ENCODE assay signal across 8 cellular contexts in the genomic region with DNA sequence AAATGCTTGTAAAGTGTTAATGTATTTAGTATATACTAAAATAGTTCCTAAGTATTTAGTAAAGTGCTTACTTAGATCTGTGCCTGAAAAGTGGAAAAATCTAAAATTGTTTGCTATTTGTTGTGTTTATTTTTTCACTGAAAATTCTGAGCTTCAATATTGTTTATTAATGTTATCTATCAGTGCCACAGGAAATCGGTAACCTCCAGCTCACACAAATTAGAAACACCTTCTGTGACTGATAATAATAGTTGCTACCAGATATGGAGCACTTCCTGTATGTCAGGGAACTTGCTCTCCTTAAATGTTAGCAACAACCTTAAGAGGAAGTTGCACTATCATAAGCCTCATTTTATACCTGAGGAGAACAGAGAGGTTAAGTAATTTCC. TPM values are rescaled to one million over a fixed set of nuclear protein-coding genes. Genes with fewer than 3 reads are reported as not detected.
DNase-seq lines count a peak whose midpoint lies in the region; ATAC-seq and TF ChIP-seq lines count a peak whose summit lies in the region.

No MANE protein-coding gene starts in this region.

- no peak overlapping the region for H3K9ac ChIP-seq in NT2/D1 (ENCODE audit: insufficient read length, low read depth)
- H3K9ac ChIP-seq in neural cell (ENCODE audit: low read length), result no peak overlapping the region

- no peak for DNase-seq in NT2/D1 (ENCODE audit: low read depth, low spot score)
- no peak for DNase-seq in dorsolateral prefrontal cortex
- DNase-seq in effector CD4-positive, alpha-beta T cell, result no peak
- no peak for DNase-seq in COR-L47 (lab: John Stamatoyannopoulos, UW)
- DNase-seq in cerebellum (ENCODE audit: low spot score), result no peak

- H3K4me2 ChIP-seq in neural cell (ENCODE audit: low read length), result no peak overlapping the region

- H3K27ac ChIP-seq in dorsolateral prefrontal cortex (peak overlapping the region; percentile 71 to 99 (median 95)), neural cell (ENCODE audit: low read length) (no peak overlapping the region)

- TF ChIP-seq CTCF in dorsolateral prefrontal cortex (IDR thresholded peaks at IDR 0.05 in 54 of 56, conservative IDR thresholded peaks at IDR 0.05 in 2 of 56; ENCODE audit: low read depth in 1 of 56, partially characterized antibody in 56 of 56) (no peak), neural cell (IDR thresholded peaks at IDR 0.05; ENCODE audit: poor library complexity, severe bottlenecking) (no peak)

- H3F3A ChIP-seq in neural cell (ENCODE audit: insufficient read depth, low read length, poor library complexity, severe bottlenecking), result no peaks in the 10 kb centered on the region

- TF ChIP-seq EP300 in neural cell (conservative IDR thresholded peaks at IDR 0.05; ENCODE audit: poor library complexity, severe bottlenecking), result no peak

- peak; percentile 25 for ATAC-seq in GM18505 (IDR thresholded peaks at IDR 0.05; ENCODE audit: unreplicated experiment)
- peak; percentile 18 for ATAC-seq in HG02571 (IDR thresholded peaks at IDR 0.05; ENCODE audit: unreplicated experiment)

- H3K9me2 ChIP-seq in neural cell (ENCODE audit: insufficient read depth, low read length), result no peaks in the 10 kb centered on the region

- H3K4me3 ChIP-seq in NT2/D1 (ENCODE audit: insufficient read length, low read depth) (peak overlapping the region; percentile 76), dorsolateral prefrontal cortex (peak overlapping the region; percentile 61 to 98 (median 90)), neural cell (ENCODE audit: low read length) (peak overlapping the region; percentile 67)

- no peaks in the 10 kb centered on the region for H3K79me2 ChIP-seq in neural cell (replicated peaks; ENCODE audit: insufficient read depth, low read length)

- peaks cover 11% of the 10 kb centered on the region for H3K36me3 ChIP-seq in NT2/D1 (ENCODE audit: insufficient read depth, insufficient read length, low read length)
- no peaks in the 10 kb centered on the region for H3K36me3 ChIP-seq in neural cell (ENCODE audit: insufficient read depth, low read length)

- H2AFZ ChIP-seq in neural cell (ENCODE audit: low read depth, low read length), result no peak overlapping the region

- no peak for TF ChIP-seq RAD21 in neural cell (conservative IDR thresholded peaks at IDR 0.05)

- H3K9me3 ChIP-seq in NT2/D1 (ENCODE audit: insufficient read depth, low read length), result no peaks in the 10 kb centered on the region
- no peaks in the 10 kb centered on the region for H3K9me3 ChIP-seq in neural cell (ENCODE audit: low read length)

- no peaks in the 10 kb centered on the region for H4K20me1 ChIP-seq in neural cell (ENCODE audit: insufficient read depth)

- TF ChIP-seq POLR2A in GM18505 (IDR thresholded peaks at IDR 0.05; ENCODE audit: borderline replicate concordance, extremely low read depth, insufficient read depth, insufficient read length), result no peak

- intact Hi-C loops in dorsolateral prefrontal cortex (cut with DNase I), result loop anchor here in 1 of 2 donors (5.0 kb wide), 1 partner anchor 46 kb away; a partner anchor contains a TSS

- H3K4me1 ChIP-seq in NT2/D1 (ENCODE audit: insufficient read depth, insufficient read length), result no peaks in the 10 kb centered on the region

- no peaks in the 10 kb centered on the region for H3K27me3 ChIP-seq in NT2/D1 (ENCODE audit: insufficient read depth, insufficient read length)
- H3K27me3 ChIP-seq in dorsolateral prefrontal cortex, result peaks cover 0 to 4% (median 0%) of the 10 kb centered on the region in 45 donors
- peaks cover 16% of the 10 kb centered on the region for H3K27me3 ChIP-seq in neural cell (ENCODE audit: insufficient read depth, low read depth, low read length)

TF ChIP-seq in neural cell, 6 proteins besides CTCF, POLR2A, EP300 and RAD21:
- TF ChIP-seq TAF1 (IDR thresholded peaks at IDR 0.05; ENCODE audit: low read depth) (no peak), EZH2 (IDR thresholded peaks at IDR 0.05; ENCODE audit: borderline replicate concordance, insufficient read depth, low read length, poor library complexity, severe bottlenecking) (no peak), POLR2AphosphoS5 (IDR thresholded peaks at IDR 0.05) (no peak), MXI1 (conservative IDR thresholded peaks at IDR 0.05; ENCODE audit: poor library complexity, severe bottlenecking) (no peak), SMC3 (conservative IDR thresholded peaks at IDR 0.05; ENCODE audit: poor library complexity) (no peak)
- TF ChIP-seq, protein P1, sequence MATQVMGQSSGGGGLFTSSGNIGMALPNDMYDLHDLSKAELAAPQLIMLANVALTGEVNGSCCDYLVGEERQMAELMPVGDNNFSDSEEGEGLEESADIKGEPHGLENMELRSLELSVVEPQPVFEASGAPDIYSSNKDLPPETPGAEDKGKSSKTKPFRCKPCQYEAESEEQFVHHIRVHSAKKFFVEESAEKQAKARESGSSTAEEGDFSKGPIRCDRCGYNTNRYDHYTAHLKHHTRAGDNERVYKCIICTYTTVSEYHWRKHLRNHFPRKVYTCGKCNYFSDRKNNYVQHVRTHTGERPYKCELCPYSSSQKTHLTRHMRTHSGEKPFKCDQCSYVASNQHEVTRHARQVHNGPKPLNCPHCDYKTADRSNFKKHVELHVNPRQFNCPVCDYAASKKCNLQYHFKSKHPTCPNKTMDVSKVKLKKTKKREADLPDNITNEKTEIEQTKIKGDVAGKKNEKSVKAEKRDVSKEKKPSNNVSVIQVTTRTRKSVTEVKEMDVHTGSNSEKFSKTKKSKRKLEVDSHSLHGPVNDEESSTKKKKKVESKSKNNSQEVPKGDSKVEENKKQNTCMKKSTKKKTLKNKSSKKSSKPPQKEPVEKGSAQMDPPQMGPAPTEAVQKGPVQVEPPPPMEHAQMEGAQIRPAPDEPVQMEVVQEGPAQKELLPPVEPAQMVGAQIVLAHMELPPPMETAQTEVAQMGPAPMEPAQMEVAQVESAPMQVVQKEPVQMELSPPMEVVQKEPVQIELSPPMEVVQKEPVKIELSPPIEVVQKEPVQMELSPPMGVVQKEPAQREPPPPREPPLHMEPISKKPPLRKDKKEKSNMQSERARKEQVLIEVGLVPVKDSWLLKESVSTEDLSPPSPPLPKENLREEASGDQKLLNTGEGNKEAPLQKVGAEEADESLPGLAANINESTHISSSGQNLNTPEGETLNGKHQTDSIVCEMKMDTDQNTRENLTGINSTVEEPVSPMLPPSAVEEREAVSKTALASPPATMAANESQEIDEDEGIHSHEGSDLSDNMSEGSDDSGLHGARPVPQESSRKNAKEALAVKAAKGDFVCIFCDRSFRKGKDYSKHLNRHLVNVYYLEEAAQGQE (IDR thresholded peaks at IDR 0.05; ENCODE audit: borderline replicate concordance), result no peak
TF ChIP-seq in neural cell: peak in this region for 0.

RNA-seq across cellular contexts. Expression of a gene that starts 0.7 kb away (rescaled TPM):
- total RNA-seq in dorsolateral prefrontal cortex (10 to 100 TPM; 15.6 to 75.0 (median 31.2) TPM), cerebellum (7.8 TPM)
- polyA plus RNA-seq in neural cell, result 0.22 and 1.1 TPM in 2 replicates
- 0.24 and 0.58 TPM in 2 replicates for polyA minus RNA-seq in neural cell

RNA-seq across cellular contexts. Expression of a gene that starts 12.2 kb away (rescaled TPM):
- 1 to 10 TPM in 103 of 120 experiments, under 1 TPM in 17; 0.51 to 5.3 (median 1.6) TPM for total RNA-seq in dorsolateral prefrontal cortex
- polyA plus RNA-seq in neural cell, result 28.6 and 31.1 TPM in 2 replicates
- polyA minus RNA-seq in neural cell, result 21.9 and 29.5 TPM in 2 replicates
- 4.0 TPM for total RNA-seq in cerebellum

RNA-seq across cellular contexts. Expression of a gene that starts 34.4 kb away (rescaled TPM):
- total RNA-seq in dorsolateral prefrontal cortex, result 10 to 100 TPM in 49 of 120 experiments, 1 to 10 TPM in 71; 2.9 to 29.5 (median 9.1) TPM
- polyA plus RNA-seq in neural cell, result 0.30 and 1.5 TPM in 2 replicates
- 0.69 and 0.97 TPM in 2 replicates for polyA minus RNA-seq in neural cell
- total RNA-seq in cerebellum, result 17.6 TPM

RNA-seq across cellular contexts. Expression of a gene that starts 41.1 kb away (rescaled TPM):
- total RNA-seq in dorsolateral prefrontal cortex, result 10 to 100 TPM; 37.4 to 83.2 (median 56.3) TPM
- 87.9 and 161 TPM in 2 replicates for polyA plus RNA-seq in neural cell
- polyA minus RNA-seq in neural cell, result 15.8 and 16.6 TPM in 2 replicates
- total RNA-seq in cerebellum, result 25.8 TPM

RNA-seq across cellular contexts. Expression of a gene that starts 48.1 kb away (rescaled TPM):
- total RNA-seq in dorsolateral prefrontal cortex, result 10 to 100 TPM; 54.8 to 96.7 (median 72.6) TPM
- polyA plus RNA-seq in neural cell, result 83.7 and 96.7 TPM in 2 replicates
- polyA minus RNA-seq in neural cell, result 90.8 and 175 TPM in 2 replicates
- total RNA-seq in cerebellum, result 91.1 TPM
